Comparison of ENCODE assay signal across 30 cellular contexts in genomic region chr15:38186505-38186904, GRCh38.
DNase-seq lines count a peak whose midpoint lies in the region; ATAC-seq, FAIRE-seq and TF ChIP-seq lines count a peak whose summit lies in the region.
"Had no signal": no experiment of that assay in that cellular context is flagged by ENCODE, and none has a peak within 500 bp of the region (broad histone marks: within the 10 kb centered on the region; RNA-seq: fewer than 3 reads in every experiment).

No MANE protein-coding gene starts in this region.

- H2AK5ac ChIP-seq in H9 (ENCODE audit: insufficient read length, low read length) (no peak overlapping the region), H1 (ENCODE audit: low read depth, low read length) (no peak overlapping the region)

- no peak overlapping the region for H3T11ph ChIP-seq in H9 (ENCODE audit: low read length)

- H3K9ac ChIP-seq in H9 (ENCODE audit: extremely low read depth, insufficient read length, low read length), result no peak overlapping the region
- H3K9ac ChIP-seq in H1 (replicated peaks in 1 of 4; ENCODE audit: extremely low read depth in 1 of 4, low read depth in 3 of 4, low read length in 3 of 4), result no peak overlapping the region
- H3K9ac ChIP-seq: BLaER1 treated with 17β-estradiol and CSF1 and Interleukin-3, amounts not matched to agents 10 nM and 100 nM had no signal

- no CpG with 5 or more reads among the region's 3 CpGs for WGBS in H9 (ENCODE audit: extremely low coverage, insufficient read length, low lambda C conversion rate)
- WGBS in H1 (ENCODE audit: extremely low coverage in 1 of 2, insufficient coverage in 1 of 2, insufficient read length in 1 of 2, insufficient replicate concordance in 2 of 2, low coverage in 1 of 2, low lambda C conversion rate in 2 of 2, missing lambda C conversion rate in 1 of 2), 2 experiments, result 90% methylated on average over 3 of the region's 3 CpGs; no CpG with 5 or more reads in 1 of the 2 experiments
- WGBS in small intestine, 3 donors, result 77 to 82% (median 81%) methylated on average over 3 of the region's 3 CpGs

- no peak for TF ChIP-seq EP300 in H1 (IDR thresholded peaks at IDR 0.05; ENCODE audit: borderline replicate concordance in 1 of 2, low read depth in 2 of 2, low read length in 2 of 2)

- H3K56ac ChIP-seq in H9 (ENCODE audit: insufficient read length, low read depth, low read length), result no peak overlapping the region
- no peak overlapping the region for H3K56ac ChIP-seq in H1 (replicated peaks; ENCODE audit: insufficient read length, low read depth, low read length)

- CTCF ChIA-PET in H1 (lab: Charles Lee; ENCODE audit: partially characterized antibody), result interaction anchor here (0.6 to 1.1 kb wide), 2 partner anchors 10 to 182 kb away, joined by 3 read pairs; no protein-coding TSS in a partner anchor

- H2AFZ ChIP-seq in H9 (ENCODE audit: low read length) (no peak overlapping the region), H1 (ENCODE audit: low read length) (peak overlapping the region; percentile 55; the same call in 1 of the 2 replicates)

- no peak for TF ChIP-seq POLR2A in H1 (IDR thresholded peaks at IDR 0.05; ENCODE audit: control extremely low read depth in 1 of 2, low read depth in 2 of 2, low read length in 2 of 2)

- ATAC-seq in GM19452 (IDR thresholded peaks at IDR 0.05; ENCODE audit: unreplicated experiment) (peak; percentile 86), Right ventricle myocardium superior (ENCODE audit: poor library complexity) (no peak)
- ATAC-seq: activated CD8-positive, alpha-beta T cell treated with anti-CD3 and anti-CD28 coated beads, Interleukin-2, amount 10 ng/mL, durations not matched to agents 7 days and 5 days; naive thymus-derived CD8-positive, alpha-beta T cell had no signal

- no peaks in the 10 kb centered on the region for H3K9me3 ChIP-seq in H9 (ENCODE audit: control insufficient read depth, low read depth, low read length)
- H3K9me3 ChIP-seq in H1 (ENCODE audit: insufficient read depth in 2 of 2, low read depth in 1 of 2, low read length in 1 of 2), result no peaks in the 10 kb centered on the region
- H3K9me3 ChIP-seq in small intestine (ENCODE audit: control insufficient read depth, low read depth), result no peaks in the 10 kb centered on the region
- H3K9me3 ChIP-seq: BLaER1 treated with 17β-estradiol and CSF1 and Interleukin-3, amounts not matched to agents 10 nM and 100 nM; Caco-2; HAP-1; ovary; thoracic aorta; uterus had no signal

- POLR2A ChIA-PET in H1 (lab: Charles Lee; ENCODE audit: partially characterized antibody), result no interaction called here

- H2BK15ac ChIP-seq in H9 (ENCODE audit: low read depth, low read length) (no peak overlapping the region), H1 (ENCODE audit: low read length) (no peak overlapping the region)

- H3K23me2 ChIP-seq in H9 (ENCODE audit: insufficient read length, low read depth, low read length, poor library complexity, severe bottlenecking) (no peaks in the 10 kb centered on the region), H1 (ENCODE audit: low read depth, low read length) (no peaks in the 10 kb centered on the region)

- H3K23ac ChIP-seq in H9 (ENCODE audit: insufficient read length, low read depth, low read length), result no peak overlapping the region
- no peak overlapping the region for H3K23ac ChIP-seq in H1 (ENCODE audit: insufficient read length)

- H2BK20ac ChIP-seq in H9 (ENCODE audit: low read depth, low read length, poor library complexity, severe bottlenecking), result no peak overlapping the region
- H2BK20ac ChIP-seq in H1 (ENCODE audit: low read length), result no peak overlapping the region

- no peak for TF ChIP-seq RAD21 in H1 (IDR thresholded peaks at IDR 0.05 in 1 of 2, conservative IDR thresholded peaks at IDR 0.05 in 1 of 2; ENCODE audit: low read depth in 2 of 2, low read length in 2 of 2)

- no peak overlapping the region for H3K14ac ChIP-seq in H9 (ENCODE audit: insufficient read depth, low read length)
- no peak overlapping the region for H3K14ac ChIP-seq in H1 (ENCODE audit: insufficient read length)

- H3K79me2 ChIP-seq in H9 (ENCODE audit: insufficient read depth, low read length), result no peaks in the 10 kb centered on the region
- H3K79me2 ChIP-seq in H1 (ENCODE audit: control insufficient read depth in 1 of 2, insufficient read depth in 2 of 2, low read length in 2 of 2), result no peaks in the 10 kb centered on the region

- H4K5ac ChIP-seq in H9 (ENCODE audit: insufficient read length, low read depth, low read length) (no peak overlapping the region), H1 (ENCODE audit: insufficient read length, low read depth, low read length) (no peak overlapping the region)

- peaks cover 21 to 37% of the 10 kb centered on the region in 2 experiments for H3K4me1 Mint-ChIP-seq in H9
- H3K4me1 Mint-ChIP-seq: naive thymus-derived CD8-positive, alpha-beta T cell had no signal

- H3K9me3 Mint-ChIP-seq in H9, result no peaks in the 10 kb centered on the region
- H3K9me3 Mint-ChIP-seq: naive thymus-derived CD8-positive, alpha-beta T cell; stimulated activated naive CD8-positive, alpha-beta T cell treated with anti-CD3 and anti-CD28 coated beads, Interleukin-15, Interleukin-2, amounts not matched to agents 100 ng/mL and 50 ng/mL, for 24 hours had no signal

- H3K4ac ChIP-seq in H9 (ENCODE audit: low read depth, low read length) (no peak overlapping the region), H1 (replicated peaks; ENCODE audit: insufficient read length, low read depth, low read length) (no peak overlapping the region)

- H3K4me3 ChIP-seq in H1 (ENCODE audit: extremely low read depth in 1 of 4, insufficient read depth in 2 of 4, low read depth in 3 of 4, low read length in 4 of 4), result no peak overlapping the region
- H3K4me3 ChIP-seq in small intestine (ENCODE audit: low read depth in 1 of 2, low read length in 2 of 2), result no peak overlapping the region
- H3K4me3 ChIP-seq: BLaER1 treated with 17β-estradiol and CSF1 and Interleukin-3, amounts not matched to agents 10 nM and 100 nM; HAP-1; ovary; thoracic aorta; uterus had no signal

- no peak for DNase-seq in H9
- DNase-seq in NCI-H1930 (lab: John Stamatoyannopoulos, UW), result peak; percentile 34 to 40
- DNase-seq in H1 (ENCODE audit: low read depth in 1 of 2, low spot score in 2 of 2), result no peak
- DNase-seq in NCI-H748 (lab: John Stamatoyannopoulos, UW; ENCODE audit: unreplicated experiment), result no peak
- no peak for DNase-seq in Right ventricle myocardium superior
- no peak for DNase-seq in small intestine
- DNase-seq in GF-D8 (lab: John Stamatoyannopoulos, UW), result no peak
- DNase-seq: activated CD8-positive, alpha-beta T cell treated with anti-CD3 and anti-CD28 coated beads, Interleukin-2, amount 10 ng/mL, durations not matched to agents 7 days and 5 days; activated effector memory CD4-positive, alpha-beta T cell treated with Interleukin-2 at 50 U/mL for 16 hours; activated T-cell treated with anti-CD3 and anti-CD28 coated beads for 4 hours; anterior cingulate cortex; Caco-2; effector memory CD4-positive, alpha-beta T cell; head of caudate nucleus; kidney; naive thymus-derived CD8-positive, alpha-beta T cell; NCI-H1092; NCI-H524; ovary; T-helper 2 cell; uterus had no signal

- H4K20me1 ChIP-seq in H9 (ENCODE audit: control insufficient read depth, insufficient read depth, insufficient read length), result no peaks in the 10 kb centered on the region
- H4K20me1 ChIP-seq in H1 (replicated peaks in 1 of 2; ENCODE audit: control insufficient read depth in 1 of 2, insufficient read depth in 2 of 2, low read length in 2 of 2), result no peaks in the 10 kb centered on the region
- H4K20me1 ChIP-seq: BLaER1 treated with 17β-estradiol and CSF1 and Interleukin-3, amounts not matched to agents 10 nM and 100 nM had no signal

- H2BK12ac ChIP-seq in H9 (ENCODE audit: insufficient read length, low read depth, low read length), result no peak overlapping the region
- H2BK12ac ChIP-seq in H1 (ENCODE audit: low read depth, low read length), result no peak overlapping the region

- no peak overlapping the region for H3K4me2 ChIP-seq in H9 (ENCODE audit: insufficient read depth, insufficient read length, low read length)
- H3K4me2 ChIP-seq in H1 (ENCODE audit: insufficient read depth in 1 of 2, low read depth in 2 of 2, low read length in 2 of 2), result peak overlapping the region in 1 of 2 experiments; percentile 29; a peak in 1 of 4 replicates

- no peaks in the 10 kb centered on the region for H3K27me3 ChIP-seq in H9 (ENCODE audit: insufficient read depth, low read length)
- H3K27me3 ChIP-seq in H1 (replicated peaks in 1 of 4; ENCODE audit: control insufficient read depth in 3 of 4, extremely low read depth in 1 of 4, insufficient read depth in 3 of 4, low read length in 3 of 4), result no peaks in the 10 kb centered on the region
- H3K27me3 ChIP-seq in small intestine (ENCODE audit: control insufficient read depth in 2 of 2, insufficient read depth in 2 of 2, low read length in 2 of 2), result no peaks in the 10 kb centered on the region
- H3K27me3 ChIP-seq: BLaER1 treated with 17β-estradiol and CSF1 and Interleukin-3, amounts not matched to agents 10 nM and 100 nM; ovary; uterus had no signal

- no peaks in the 10 kb centered on the region; the same call in 1 of the 2 replicates for H3K27me3 Mint-ChIP-seq in H9 (ENCODE audit: low read depth)

- H3K36me3 Mint-ChIP-seq in H9 (ENCODE audit: insufficient read depth in 1 of 3, low read depth in 3 of 3), result no peaks in the 10 kb centered on the region
- H3K36me3 Mint-ChIP-seq: activated naive CD8-positive, alpha-beta T cell; naive thymus-derived CD8-positive, alpha-beta T cell had no signal

- no peaks in the 10 kb centered on the region for H3K36me3 ChIP-seq in H1 (ENCODE audit: control insufficient read depth in 2 of 4, insufficient read depth in 4 of 4, low read length in 3 of 4)
- H3K36me3 ChIP-seq in small intestine (ENCODE audit: control insufficient read depth in 2 of 2, insufficient read depth in 2 of 2, low read length in 2 of 2), result no peaks in the 10 kb centered on the region
- H3K36me3 ChIP-seq: BLaER1 treated with 17β-estradiol and CSF1 and Interleukin-3, amounts not matched to agents 10 nM and 100 nM; HAP-1; ovary; thoracic aorta; uterus had no signal

- H4K8ac ChIP-seq in H9 (replicated peaks; ENCODE audit: insufficient read length, low read depth, low read length) (no peak overlapping the region), H1 (ENCODE audit: extremely low read depth, insufficient read depth, low read length) (no peak overlapping the region)

- H3K4me1 ChIP-seq in H9 (ENCODE audit: insufficient read depth, low read length) (peaks cover 7% of the 10 kb centered on the region; the same call in 1 of the 2 replicates), H1 (replicated peaks in 1 of 4; ENCODE audit: control insufficient read depth in 3 of 4, insufficient read depth in 4 of 4, low read length in 3 of 4) (peaks cover 0 to 4% (median 0%) of the 10 kb centered on the region in 4 experiments; a peak in 2 of 7 replicates), small intestine (ENCODE audit: control insufficient read depth in 2 of 2, insufficient read depth in 1 of 2, low read depth in 1 of 2, low read length in 1 of 2) (no peaks in the 10 kb centered on the region)
- H3K4me1 ChIP-seq: Caco-2, uterus had no signal

- H3K4me3 Mint-ChIP-seq in H9, result no peak overlapping the region; a peak in 1 of 5 replicates
- H3K4me3 Mint-ChIP-seq: activated CD8-positive, alpha-beta T cell treated with anti-CD3 and anti-CD28 coated beads, Interleukin-2, amount 10 ng/mL, durations not matched to agents 7 days and 5 days; activated naive CD8-positive, alpha-beta T cell; naive thymus-derived CD8-positive, alpha-beta T cell; stimulated activated naive CD8-positive, alpha-beta T cell treated with anti-CD3 and anti-CD28 coated beads, Interleukin-15, Interleukin-2, amounts not matched to agents 100 ng/mL and 50 ng/mL, for 24 hours had no signal

- FAIRE-seq in H1 (lab: Jason Lieb, UNC), result no peak
- FAIRE-seq in small intestine (lab: Jason Lieb, UNC), result no peak
- FAIRE-seq: bronchial epithelial cell, colon, kidney had no signal

- H2BK5ac ChIP-seq in H9 (ENCODE audit: insufficient read length, low read length), result no peak overlapping the region
- H2BK5ac ChIP-seq in H1 (ENCODE audit: low read depth, low read length), result no peak overlapping the region

- H3K27ac Mint-ChIP-seq in H9, result peak overlapping the region in 2 of 3 experiments; percentile 6 to 13; a peak in 4 of 7 replicates
- H3K27ac Mint-ChIP-seq: activated CD8-positive, alpha-beta T cell treated with anti-CD3 and anti-CD28 coated beads, Interleukin-2, amount 10 ng/mL, durations not matched to agents 7 days and 5 days; activated naive CD8-positive, alpha-beta T cell; naive thymus-derived CD8-positive, alpha-beta T cell; stimulated activated naive CD8-positive, alpha-beta T cell treated with anti-CD3 and anti-CD28 coated beads, Interleukin-15, Interleukin-2, amounts not matched to agents 100 ng/mL and 50 ng/mL, for 24 hours had no signal

- H4K91ac ChIP-seq in H9 (ENCODE audit: insufficient read length, low read depth, low read length) (no peak overlapping the region), H1 (replicated peaks; ENCODE audit: insufficient read length, low read length) (no peak overlapping the region)

- intact Hi-C loops in Right ventricle myocardium superior (cut with DNase I), result no loop called here

- H3K18ac ChIP-seq in H9 (ENCODE audit: insufficient read length, low read depth, low read length), result no peak overlapping the region
- no peak overlapping the region for H3K18ac ChIP-seq in H1 (ENCODE audit: extremely low read depth, low read length)

- H3K79me1 ChIP-seq in H9 (ENCODE audit: insufficient read depth, low read depth, low read length, poor library complexity, severe bottlenecking), result no peaks in the 10 kb centered on the region
- H3K79me1 ChIP-seq in H1 (ENCODE audit: low read depth, low read length), result no peaks in the 10 kb centered on the region

- no peak for TF ChIP-seq CTCF in H9 (conservative IDR thresholded peaks at IDR 0.05)
- TF ChIP-seq CTCF in H1 (IDR thresholded peaks at IDR 0.05; ENCODE audit: control extremely low read depth in 1 of 3, insufficient read depth in 1 of 3, low read depth in 1 of 3, low read length in 3 of 3), result no peak

- H2BK120ac ChIP-seq in H9 (ENCODE audit: low read depth, low read length, poor library complexity, severe bottlenecking) (no peak overlapping the region), H1 (replicated peaks; ENCODE audit: low read depth, low read length) (no peak overlapping the region)

- H3K27ac ChIP-seq in H9 (ENCODE audit: insufficient read length, low read depth, low read length), result no peak overlapping the region
- H3K27ac ChIP-seq in H1 (ENCODE audit: low read depth, low read length), result no peak overlapping the region
- no peak overlapping the region for H3K27ac ChIP-seq in small intestine (ENCODE audit: low read depth in 1 of 2, low read length in 1 of 2)
- H3K27ac ChIP-seq: BLaER1 treated with 17β-estradiol and CSF1 and Interleukin-3, amounts not matched to agents 10 nM and 100 nM; HL-60; ovary; thoracic aorta; uterus had no signal

Comparison
In these comparisons a context has a peak if more than half of its experiments do, and no peak if none do; other contexts are left out.
1. DNase-seq: peak in NCI-H1930 (2 of 2); none in H9 (single experiment), H1 (0 of 2), NCI-H748 (single experiment), Right ventricle myocardium superior (single experiment), small intestine (single experiment) and GF-D8 (single experiment).